In the genomic region with DNA sequence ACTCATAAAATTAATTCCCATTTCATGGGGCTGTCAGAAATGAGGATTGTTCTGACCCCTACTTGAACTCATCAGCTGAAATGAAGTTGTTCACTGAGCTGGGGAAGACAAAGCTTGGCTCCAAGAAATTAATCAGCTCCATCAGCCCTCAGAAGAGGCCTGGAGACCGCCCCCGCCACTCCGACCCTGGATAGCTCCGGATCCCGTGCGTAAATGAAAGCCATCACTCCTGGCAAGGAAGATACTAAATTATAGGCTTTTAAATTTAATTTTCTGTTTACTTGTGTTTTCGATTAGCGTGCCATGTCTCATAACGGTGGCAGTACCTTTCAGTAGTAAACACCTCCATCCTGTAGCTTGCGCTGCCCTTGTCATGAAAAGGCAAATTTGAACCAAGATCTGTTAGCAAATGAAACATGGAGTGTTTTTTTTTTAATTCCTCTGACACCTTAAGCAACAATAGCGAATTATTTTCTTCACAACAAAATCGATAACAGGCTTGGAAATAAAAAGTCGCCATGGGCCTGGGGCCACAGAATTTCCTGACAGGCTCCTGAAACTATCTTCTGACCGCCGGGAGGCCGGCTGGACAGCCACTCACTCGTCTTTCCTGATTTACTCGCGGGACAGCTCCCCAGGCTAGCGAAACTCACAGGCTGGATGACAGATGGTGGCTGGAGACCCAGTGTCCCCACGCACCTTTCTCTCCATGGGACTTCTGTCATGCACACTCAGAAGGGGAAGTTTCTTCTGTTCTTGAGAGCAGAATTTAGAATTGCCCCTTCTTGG, we compare ENCODE assay signal across 23 cellular contexts.
DNase-seq lines count a peak whose midpoint lies in the region; ATAC-seq, FAIRE-seq and TF ChIP-seq lines count a peak whose summit lies in the region.
"Had no signal": no experiment of that assay in that cellular context is flagged by ENCODE, and none has a peak within 500 bp of the region (broad histone marks: within the 10 kb centered on the region; RNA-seq: fewer than 3 reads in every experiment).

No MANE protein-coding gene starts in this region.

- H3K36me3 Mint-ChIP-seq in astrocyte (ENCODE audit: low read depth, unreplicated experiment), result no peaks in the 10 kb centered on the region
- H3K36me3 Mint-ChIP-seq in glutamatergic neuron (ENCODE audit: unreplicated experiment), result no peaks in the 10 kb centered on the region
- H3K36me3 Mint-ChIP-seq in mesothelial cell of epicardium, result no peaks in the 10 kb centered on the region

- H3K79me2 ChIP-seq in astrocyte (ENCODE audit: insufficient read depth, low read length), result no peaks in the 10 kb centered on the region

- H3K9me3 ChIP-seq in astrocyte (ENCODE audit: insufficient read depth, low read depth, low read length) (peaks cover 17% of the 10 kb centered on the region), upper lobe of right lung (no peaks in the 10 kb centered on the region), Peyer's patch (no peaks in the 10 kb centered on the region)
- H3K9me3 ChIP-seq: BE2C, SJCRH30 had no signal

- H3K9me3 Mint-ChIP-seq in astrocyte (ENCODE audit: unreplicated experiment) (no peaks in the 10 kb centered on the region), glutamatergic neuron (ENCODE audit: unreplicated experiment) (peaks cover 18% of the 10 kb centered on the region), mesothelial cell of epicardium (peaks cover 3% of the 10 kb centered on the region)

- H3K27ac ChIP-seq in astrocyte (ENCODE audit: low read depth, low read length), result no peak overlapping the region
- H3K27ac ChIP-seq in upper lobe of right lung, result no peak overlapping the region
- H3K27ac ChIP-seq in Peyer's patch, result no peak overlapping the region
- H3K27ac ChIP-seq: HL-60, SJCRH30 had no signal

- H3K4me1 ChIP-seq in astrocyte (ENCODE audit: insufficient read depth, low read length), result no peaks in the 10 kb centered on the region
- no peaks in the 10 kb centered on the region for H3K4me1 ChIP-seq in upper lobe of right lung
- no peaks in the 10 kb centered on the region for H3K4me1 ChIP-seq in Peyer's patch
- H3K4me1 ChIP-seq: BE2C, SJCRH30 had no signal

- no peak overlapping the region for H3K9ac ChIP-seq in astrocyte (ENCODE audit: low read length)

- peak overlapping the region; percentile 41 for H3K27ac Mint-ChIP-seq in astrocyte (ENCODE audit: unreplicated experiment)
- peak overlapping the region; percentile 70 for H3K27ac Mint-ChIP-seq in glutamatergic neuron (ENCODE audit: unreplicated experiment)
- H3K27ac Mint-ChIP-seq in mesothelial cell of epicardium, result no peak overlapping the region
- H3K27ac Mint-ChIP-seq: HFFc6 had no signal

- H3K4me2 ChIP-seq in astrocyte (ENCODE audit: low read length), result no peak overlapping the region

- H3K4me3 Mint-ChIP-seq in astrocyte (ENCODE audit: unreplicated experiment) (no peak overlapping the region), glutamatergic neuron (ENCODE audit: unreplicated experiment) (peak overlapping the region; percentile 65), mesothelial cell of epicardium (peak overlapping the region; percentile 28)
- H3K4me3 Mint-ChIP-seq: HFFc6 had no signal

- TF ChIP-seq CTCF in astrocyte (IDR thresholded peaks at IDR 0.05; ENCODE audit: insufficient read depth, low read depth, low read length) (no peak), glutamatergic neuron (IDR thresholded peaks at IDR 0.05; ENCODE audit: partially characterized antibody, unreplicated experiment) (no peak), mesothelial cell of epicardium (IDR thresholded peaks at IDR 0.05; ENCODE audit: unreplicated experiment) (no peak), upper lobe of right lung (IDR thresholded peaks at IDR 0.05) (no peak), Peyer's patch (IDR thresholded peaks at IDR 0.05) (no peak)

- H3K27me3 ChIP-seq in astrocyte (ENCODE audit: insufficient read depth, low read length) (no peaks in the 10 kb centered on the region), upper lobe of right lung (no peaks in the 10 kb centered on the region), Peyer's patch (no peaks in the 10 kb centered on the region)
- H3K27me3 ChIP-seq: BE2C, SJCRH30 had no signal

- H3K27me3 Mint-ChIP-seq in astrocyte (ENCODE audit: low read depth, unreplicated experiment) (peaks cover 23% of the 10 kb centered on the region), glutamatergic neuron (ENCODE audit: unreplicated experiment) (peaks cover 8% of the 10 kb centered on the region), mesothelial cell of epicardium (ENCODE audit: low read depth) (peaks cover 2% of the 10 kb centered on the region)

- H4K20me1 ChIP-seq in astrocyte (ENCODE audit: insufficient read depth, low read length), result no peaks in the 10 kb centered on the region

- H3K36me3 ChIP-seq in astrocyte (ENCODE audit: insufficient read depth, low read length) (no peaks in the 10 kb centered on the region), upper lobe of right lung (no peaks in the 10 kb centered on the region), Peyer's patch (no peaks in the 10 kb centered on the region)
- H3K36me3 ChIP-seq: BE2C, SJCRH30 had no signal

- intact Hi-C loops in upper lobe of right lung (cut with DNase I), result no loop called here

- no peak for ATAC-seq in upper lobe of right lung
- ATAC-seq: Panc1 had no signal

- no peak for TF ChIP-seq POLR2A in Peyer's patch (IDR thresholded peaks at IDR 0.05)

- H3K4me3 ChIP-seq in astrocyte (ENCODE audit: insufficient read depth, low read depth, low read length) (no peak overlapping the region), upper lobe of right lung (no peak overlapping the region), Peyer's patch (no peak overlapping the region)
- H3K4me3 ChIP-seq: SJCRH30 had no signal

- DNase-seq in astrocyte (ENCODE audit: low read depth), result no peak
- DNase-seq in glutamatergic neuron, result no peak
- DNase-seq in mesothelial cell of epicardium (ENCODE audit: low spot score in 2 of 2, unreplicated experiment in 2 of 2), result no peak
- DNase-seq in upper lobe of right lung, result peak; percentile 27
- no peak for DNase-seq in Peyer's patch
- DNase-seq in DMS153 treated with DMSO at 0.1 percent for 48 hours (lab: John Stamatoyannopoulos, UW; ENCODE audit: unreplicated experiment), result no peak
- no peak for DNase-seq in LoVo (ENCODE audit: low spot score)
- DNase-seq: BE2C; EL; H7; HFFc6; KBM-7; NCI-H1092 treated with DMSO at 0.1 percent for 48 hours; NCI-H146; NCI-H2029 treated with DMSO at 0.1 percent for 48 hours; NCI-H226; NCI-H510A treated with DMSO at 0.1 percent for 48 hours; NCI-H774; NK-92 treated with Interleukin-12 subunit alpha and Interleukin-12 subunit beta, amount 100 ng/mL, for 24 hours; SJCRH30 had no signal

- H3K4me1 Mint-ChIP-seq in astrocyte (ENCODE audit: low read depth, unreplicated experiment) (no peaks in the 10 kb centered on the region), glutamatergic neuron (ENCODE audit: low read depth, unreplicated experiment) (peaks cover 21% of the 10 kb centered on the region), mesothelial cell of epicardium (peaks cover 20% of the 10 kb centered on the region)

- no peak overlapping the region for H2AFZ ChIP-seq in astrocyte (ENCODE audit: low read depth, low read length)

- no peak for FAIRE-seq in astrocyte (lab: Jason Lieb, UNC)
- FAIRE-seq: D721Med had no signal
